26 cellular contexts compared by ENCODE assay signal in the genomic region with DNA sequence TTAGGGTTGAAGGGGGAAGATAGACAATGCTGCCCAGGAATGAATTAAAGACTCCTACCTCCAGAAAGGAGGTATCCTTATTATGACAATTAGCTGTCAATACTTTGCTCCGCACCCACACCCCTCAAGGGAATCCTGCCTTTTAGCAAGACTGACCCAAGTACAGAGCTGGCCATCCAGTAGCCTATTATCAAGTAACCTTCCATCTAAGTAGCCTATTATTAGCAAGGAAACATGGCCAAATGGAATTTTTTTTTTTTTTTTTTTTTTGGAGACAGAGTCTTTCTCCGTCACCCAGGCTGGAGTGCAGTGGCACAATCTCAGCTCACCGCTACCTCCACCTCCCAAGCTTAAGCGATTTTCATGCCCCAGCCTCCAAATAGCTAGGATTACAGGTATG.
"Had no signal": no experiment of that assay in that cellular context is flagged by ENCODE, and none has a peak within 500 bp of the region (broad histone marks: within the 10 kb centered on the region; RNA-seq: fewer than 3 reads in every experiment).

No MANE protein-coding gene starts in this region.

- H3K36me3 Mint-ChIP-seq: naive thymus-derived CD4-positive, alpha-beta T cell; natural killer cell treated with Interleukin-12 subunit alpha and Interleukin-12 subunit beta and Interleukin-15 and Interleukin-18, amount 100 ng/mL, for 72 hours; stimulated activated naive B cell treated with anti-CD40 and anti-IgM and Interleukin-4, amounts not matched to agents 10 μg/mL and 1 μg/mL and 100 μg/mL, for 72 hours had no signal

- H3K9me3 ChIP-seq: mucosa of descending colon, ovary, right lobe of liver, stomach, testis, thyroid gland, transverse colon, upper lobe of left lung, vagina had no signal

- H3K4me1 Mint-ChIP-seq: naive thymus-derived CD4-positive, alpha-beta T cell; stimulated activated naive B cell treated with anti-CD40 and anti-IgM and Interleukin-4, amounts not matched to agents 10 μg/mL and 1 μg/mL and 100 μg/mL, for 72 hours had no signal

- H3K27ac Mint-ChIP-seq: naive thymus-derived CD4-positive, alpha-beta T cell; natural killer cell treated with Interleukin-12 subunit alpha and Interleukin-12 subunit beta and Interleukin-15 and Interleukin-18, amount 100 ng/mL, for 72 hours; progenitor cell of endocrine pancreas; stimulated activated naive B cell treated with anti-CD40 and anti-IgM and Interleukin-4, amounts not matched to agents 10 μg/mL and 1 μg/mL and 100 μg/mL, for 72 hours had no signal

- H3K27ac ChIP-seq: hepatocyte, ovary, right lobe of liver, skin epidermis, stomach, testis, thyroid gland, transverse colon, upper lobe of left lung, vagina had no signal

- H3K4me2 ChIP-seq: hepatocyte had no signal

- DNase-seq: head of caudate nucleus; islet precursor cell; midbrain; mucosa of descending colon; naive thymus-derived CD4-positive, alpha-beta T cell; ovary; retina; right lobe of liver; stimulated activated CD4-positive, alpha-beta T cell treated with anti-CD3 and anti-CD28 coated beads, Interleukin-12 subunit alpha, Interleukin-12 subunit beta, amount 100 ng/mL, for 4 hours; stimulated activated CD4-positive, alpha-beta T cell treated with anti-CD3 and anti-CD28 coated beads, Interleukin-15, amount 100 ng/mL, for 24 hours; stimulated activated CD4-positive, alpha-beta T cell treated with anti-CD3 and anti-CD28 coated beads, Interleukin-2, amount 100 ng/mL, for 24 hours; stimulated activated CD4-positive, alpha-beta T cell treated with anti-CD3 and anti-CD28 coated beads, Interleukin-4, amount 100 ng/mL, for 1 hour; stimulated activated naive B cell treated with anti-CD40 and anti-IgM and Interleukin-4, amounts not matched to agents 10 μg/mL and 1 μg/mL and 100 μg/mL, for 72 hours; stimulated activated naive CD8-positive, alpha-beta T cell treated with anti-CD3 and anti-CD28 coated beads, Interleukin-15, Interleukin-2, amounts not matched to agents 100 U/mL and 50 U/mL, for 24 hours; stomach; testis; thyroid gland; transverse colon; upper lobe of left lung had no signal

- H3K27me3 Mint-ChIP-seq: stimulated activated naive B cell treated with anti-CD40 and anti-IgM and Interleukin-4, amounts not matched to agents 10 μg/mL and 1 μg/mL and 100 μg/mL, for 72 hours had no signal

- ATAC-seq: left lobe of liver; mucosa of descending colon; naive thymus-derived CD4-positive, alpha-beta T cell; natural killer cell treated with Interleukin-12 subunit alpha and Interleukin-12 subunit beta and Interleukin-15 and Interleukin-18, amount 100 ng/mL, for 72 hours; right lobe of liver; stimulated activated naive B cell treated with anti-CD40 and anti-IgM and Interleukin-4, amounts not matched to agents 10 μg/mL and 1 μg/mL and 100 μg/mL, for 72 hours; stimulated activated naive CD8-positive, alpha-beta T cell treated with anti-CD3 and anti-CD28 coated beads, Interleukin-15, Interleukin-2, amounts not matched to agents 100 U/mL and 50 U/mL, for 24 hours had no signal

- H3K4me3 Mint-ChIP-seq: naive thymus-derived CD4-positive, alpha-beta T cell; natural killer cell treated with Interleukin-12 subunit alpha and Interleukin-12 subunit beta and Interleukin-15 and Interleukin-18, amount 100 ng/mL, for 72 hours; stimulated activated naive B cell treated with anti-CD40 and anti-IgM and Interleukin-4, amounts not matched to agents 10 μg/mL and 1 μg/mL and 100 μg/mL, for 72 hours had no signal

- H3K4me3 ChIP-seq: hepatocyte, lung, mucosa of descending colon, ovary, right lobe of liver, skin epidermis, stomach, testis, thyroid gland, transverse colon, upper lobe of left lung, vagina had no signal

- H3K9me3 Mint-ChIP-seq: natural killer cell treated with Interleukin-12 subunit alpha and Interleukin-12 subunit beta and Interleukin-15 and Interleukin-18, amount 100 ng/mL, for 72 hours; stimulated activated naive B cell treated with anti-CD40 and anti-IgM and Interleukin-4, amounts not matched to agents 10 μg/mL and 1 μg/mL and 100 μg/mL, for 72 hours had no signal

- H3K4me1 ChIP-seq: right lobe of liver, stomach, testis, thyroid gland, transverse colon, upper lobe of left lung, vagina had no signal

- H3K79me2 ChIP-seq: hepatocyte had no signal

- H3K36me3 ChIP-seq: ovary, right lobe of liver, stomach, thyroid gland, transverse colon, upper lobe of left lung, vagina had no signal

- H2AFZ ChIP-seq: hepatocyte had no signal

- H3K27me3 ChIP-seq: ovary, right lobe of liver, testis, thyroid gland, transverse colon, upper lobe of left lung, vagina had no signal
